Comparison of ENCODE assay signal across 1 cellular context in genomic region chr21:39115659-39116235, GRCh38.
TF ChIP-seq lines count a peak whose summit lies in the region.

No MANE protein-coding gene starts in this region.

TF ChIP-seq in HCT116, 20 proteins besides CTCF, POLR2A, EP300 and RAD21 (continued from another document):
- TF ChIP-seq ZNF274 (IDR thresholded peaks at IDR 0.05; ENCODE audit: low read depth, low read length) (no peak), TCF7L2 (IDR thresholded peaks at IDR 0.05; ENCODE audit: borderline replicate concordance, extremely low read depth, insufficient read depth, insufficient read length) (no peak)
